In genomic region chr5:172059661-172060100, GRCh38 we compare ENCODE assay signal across 8 cellular contexts. TPM values are rescaled to one million over a fixed set of nuclear protein-coding genes. Genes with fewer than 3 reads are reported as not detected.
DNase-seq lines count a peak whose midpoint lies in the region; ATAC-seq and TF ChIP-seq lines count a peak whose summit lies in the region.

No MANE protein-coding gene starts in this region.

- TF ChIP-seq CTCF in fibroblast of pulmonary artery (IDR thresholded peaks at IDR 0.05; ENCODE audit: low read length, missing control alignments): peak; percentile 58

- H3K27ac Mint-ChIP-seq in activated CD4-positive, alpha-beta memory T cell treated with anti-CD3 and anti-CD28 coated beads, Interleukin-2, amount 10 ng/mL, durations not matched to agents 7 days and 5 days: peak overlapping the region; percentile 27
- no peak overlapping the region for H3K27ac Mint-ChIP-seq in activated CD4-positive, alpha-beta memory T cell treated with anti-CD3 and anti-CD28 coated beads for 36 hours
- peak overlapping the region; percentile 64 to 79 for H3K27ac Mint-ChIP-seq in stimulated activated naive CD8-positive, alpha-beta T cell treated with anti-CD3 and anti-CD28 coated beads, Interleukin-15, amount 100 ng/mL, for 72 hours

- no peak overlapping the region for H3K4me3 Mint-ChIP-seq in activated CD4-positive, alpha-beta memory T cell treated with anti-CD3 and anti-CD28 coated beads, Interleukin-2, amount 10 ng/mL, durations not matched to agents 7 days and 5 days
- H3K4me3 Mint-ChIP-seq in activated CD4-positive, alpha-beta memory T cell treated with anti-CD3 and anti-CD28 coated beads for 36 hours: no peak overlapping the region
- no peak overlapping the region for H3K4me3 Mint-ChIP-seq in stimulated activated naive CD8-positive, alpha-beta T cell treated with anti-CD3 and anti-CD28 coated beads, Interleukin-15, amount 100 ng/mL, for 72 hours

- H3K36me3 Mint-ChIP-seq in activated CD4-positive, alpha-beta memory T cell treated with anti-CD3 and anti-CD28 coated beads, Interleukin-2, amount 10 ng/mL, durations not matched to agents 7 days and 5 days (ENCODE audit: low read depth): peaks cover 87% of the 10 kb centered on the region
- peaks cover 49% of the 10 kb centered on the region for H3K36me3 Mint-ChIP-seq in activated CD4-positive, alpha-beta memory T cell treated with anti-CD3 and anti-CD28 coated beads for 36 hours

- no peak for ATAC-seq in stimulated activated naive CD8-positive, alpha-beta T cell treated with anti-CD3 and anti-CD28 coated beads, Interleukin-15, amount 100 ng/mL, for 72 hours
- ATAC-seq in GM19324 (IDR thresholded peaks at IDR 0.05; ENCODE audit: low FRiP score, unreplicated experiment): no peak

- no peak for DNase-seq in activated CD4-positive, alpha-beta memory T cell treated with anti-CD3 and anti-CD28 coated beads, Interleukin-2, amount 10 ng/mL, durations not matched to agents 7 days and 5 days
- DNase-seq in activated CD4-positive, alpha-beta memory T cell treated with anti-CD3 and anti-CD28 coated beads for 36 hours: no peak
- DNase-seq in OCI-M1 (lab: John Stamatoyannopoulos, UW) (peak; percentile 28), fibroblast of pulmonary artery (ENCODE audit: low read depth) (peak; percentile 44), NCI-H1930 (lab: John Stamatoyannopoulos, UW) (no peak)
- DNase-seq in stimulated activated naive CD8-positive, alpha-beta T cell treated with anti-CD3 and anti-CD28 coated beads, Interleukin-15, amount 100 ng/mL, for 72 hours: no peak
- DNase-seq in activated CD4-positive, alpha-beta T cell treated with anti-CD3 and anti-CD28 coated beads, Interleukin-2, amount 50 U/mL, for 48 hours: no peak

- H3K9me3 Mint-ChIP-seq in activated CD4-positive, alpha-beta memory T cell treated with anti-CD3 and anti-CD28 coated beads, Interleukin-2, amount 10 ng/mL, durations not matched to agents 7 days and 5 days: no peaks in the 10 kb centered on the region
- no peaks in the 10 kb centered on the region for H3K9me3 Mint-ChIP-seq in activated CD4-positive, alpha-beta memory T cell treated with anti-CD3 and anti-CD28 coated beads for 36 hours
- no peaks in the 10 kb centered on the region for H3K9me3 Mint-ChIP-seq in stimulated activated naive CD8-positive, alpha-beta T cell treated with anti-CD3 and anti-CD28 coated beads, Interleukin-15, amount 100 ng/mL, for 72 hours

- POLR2A ChIA-PET in activated CD4-positive, alpha-beta memory T cell treated with anti-CD3 and anti-CD28 coated beads, Interleukin-2, amount 10 ng/mL, durations not matched to agents 7 days and 5 days (lab: Charles Lee): interaction anchor here (0.9 to 2.7 kb wide), 3 partner anchors 19 to 129 kb away, joined by 3 to 8 read pairs (median 6); partner anchors contain the start of genes FBXW11 and STK10
- POLR2A ChIA-PET in activated CD4-positive, alpha-beta memory T cell treated with anti-CD3 and anti-CD28 coated beads for 36 hours (lab: Charles Lee): interaction anchor here (1.0 kb wide), 1 partner anchor 53 kb away, joined by 3 read pairs; the partner anchor contains the start of gene FBXW11

- CTCF ChIA-PET in activated CD4-positive, alpha-beta memory T cell treated with anti-CD3 and anti-CD28 coated beads, Interleukin-2, amount 10 ng/mL, durations not matched to agents 7 days and 5 days (lab: Charles Lee): interaction anchor here (0.5 to 2.0 kb wide), 17 partner anchors 8 to 641 kb away, joined by 3 to 20 read pairs (median 4); partner anchors contain the start of genes FBXW11, STK10 and UBTD2
- CTCF ChIA-PET in activated CD4-positive, alpha-beta memory T cell treated with anti-CD3 and anti-CD28 coated beads for 36 hours (lab: Charles Lee): interaction anchor here (0.8 to 2.6 kb wide), 28 partner anchors 8 to 641 kb away, joined by 3 to 39 read pairs (median 5); partner anchors contain the start of genes FBXW11, FGF18, STK10 and UBTD2

- intact Hi-C loops in activated CD4-positive, alpha-beta memory T cell treated with anti-CD3 and anti-CD28 coated beads for 36 hours (cut with micrococcal nuclease): no loop called here

- no peak overlapping the region for H3K4me3 ChIP-seq in fibroblast of pulmonary artery (replicated peaks; ENCODE audit: low read depth, low read length)

- H3K4me1 Mint-ChIP-seq in activated CD4-positive, alpha-beta memory T cell treated with anti-CD3 and anti-CD28 coated beads, Interleukin-2, amount 10 ng/mL, durations not matched to agents 7 days and 5 days: peaks cover 16% of the 10 kb centered on the region
- peaks cover 4% of the 10 kb centered on the region for H3K4me1 Mint-ChIP-seq in activated CD4-positive, alpha-beta memory T cell treated with anti-CD3 and anti-CD28 coated beads for 36 hours (ENCODE audit: low read depth)
- peaks cover 31% of the 10 kb centered on the region for H3K4me1 Mint-ChIP-seq in stimulated activated naive CD8-positive, alpha-beta T cell treated with anti-CD3 and anti-CD28 coated beads, Interleukin-15, amount 100 ng/mL, for 72 hours

- H3K27me3 Mint-ChIP-seq in activated CD4-positive, alpha-beta memory T cell treated with anti-CD3 and anti-CD28 coated beads, Interleukin-2, amount 10 ng/mL, durations not matched to agents 7 days and 5 days: no peaks in the 10 kb centered on the region
- no peaks in the 10 kb centered on the region for H3K27me3 Mint-ChIP-seq in activated CD4-positive, alpha-beta memory T cell treated with anti-CD3 and anti-CD28 coated beads for 36 hours
- H3K27me3 Mint-ChIP-seq in stimulated activated naive CD8-positive, alpha-beta T cell treated with anti-CD3 and anti-CD28 coated beads, Interleukin-15, amount 100 ng/mL, for 72 hours: no peaks in the 10 kb centered on the region

RNA-seq across cellular contexts. Expression of gene FBXW11, which starts 53.2 kb away (rescaled TPM):
- total RNA-seq in activated CD4-positive, alpha-beta memory T cell treated with anti-CD3 and anti-CD28 coated beads, Interleukin-2, amount 10 ng/mL, durations not matched to agents 7 days and 5 days: 10 to 100 TPM; 37.4 to 38.8 TPM
- 10 to 100 TPM; 47.2 to 47.4 TPM for total RNA-seq in activated CD4-positive, alpha-beta memory T cell treated with anti-CD3 and anti-CD28 coated beads for 36 hours

Comparison
In these comparisons a context has a peak if more than half of its experiments do, and no peak if none do; other contexts are left out.
1. DNase-seq: peak in OCI-M1 (single experiment) and fibroblast of pulmonary artery (single experiment); none in activated CD4-positive, alpha-beta memory T cell treated with anti-CD3 and anti-CD28 coated beads, Interleukin-2, amount 10 ng/mL, durations not matched to agents 7 days and 5 days (single experiment), activated CD4-positive, alpha-beta memory T cell treated with anti-CD3 and anti-CD28 coated beads for 36 hours (single experiment), stimulated activated naive CD8-positive, alpha-beta T cell treated with anti-CD3 and anti-CD28 coated beads, Interleukin-15, amount 100 ng/mL, for 72 hours (0 of 2), NCI-H1930 (0 of 2) and activated CD4-positive, alpha-beta T cell treated with anti-CD3 and anti-CD28 coated beads, Interleukin-2, amount 50 U/mL, for 48 hours (0 of 2).